In the genomic region with DNA sequence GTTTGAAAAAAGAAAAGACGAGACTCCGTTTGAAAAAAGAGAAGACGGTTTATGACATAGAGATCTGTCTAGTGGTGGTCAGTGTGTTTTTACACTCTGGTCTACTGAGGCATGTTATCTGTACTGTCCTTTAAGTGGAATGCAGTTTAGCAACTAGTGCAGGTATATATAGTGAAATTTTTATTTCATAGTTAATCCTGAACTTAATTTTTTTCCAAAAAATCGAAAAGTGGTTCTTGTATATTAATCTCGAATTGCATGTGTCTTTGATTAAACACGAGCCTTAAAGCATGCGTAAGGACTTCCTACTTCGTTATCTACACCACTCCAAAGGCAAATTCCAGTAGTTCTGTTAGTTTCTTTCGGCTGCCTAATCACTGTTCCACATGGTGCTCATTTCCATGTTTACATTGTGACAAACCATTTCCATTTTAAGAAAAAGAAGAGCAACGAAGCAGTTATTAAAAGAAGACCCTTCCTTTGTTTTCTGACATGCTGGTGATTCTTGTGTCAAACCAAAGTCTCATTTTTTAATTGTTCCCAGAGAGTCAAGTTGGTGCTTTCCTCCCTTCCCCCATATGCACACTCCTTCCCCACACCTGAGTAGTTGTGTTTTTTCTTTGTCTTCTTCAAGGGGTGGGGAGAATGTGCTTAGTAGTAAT, we compare ENCODE assay signal across 11 cellular contexts. TPM values are rescaled to one million over a fixed set of nuclear protein-coding genes. Genes with fewer than 3 reads are reported as not detected.
DNase-seq lines count a peak whose midpoint lies in the region; ATAC-seq, FAIRE-seq and TF ChIP-seq lines count a peak whose summit lies in the region.
"Had no signal": no experiment of that assay in that cellular context is flagged by ENCODE, and none has a peak within 500 bp of the region (broad histone marks: within the 10 kb centered on the region; RNA-seq: fewer than 3 reads in every experiment).

No MANE protein-coding gene starts in this region.

- H3K27ac ChIP-seq in osteoblast (ENCODE audit: low read depth, low read length), result peak overlapping the region; percentile 81

- H4K20me1 ChIP-seq in osteoblast (ENCODE audit: insufficient read depth, low read length), result peaks cover 14% of the 10 kb centered on the region

- no peak overlapping the region for H2AFZ ChIP-seq in osteoblast (ENCODE audit: low read length)

- H3K4me3 Mint-ChIP-seq in endothelial cell (ENCODE audit: unreplicated experiment), result peak overlapping the region; percentile 92

- H3K36me3 Mint-ChIP-seq in endothelial cell (ENCODE audit: low read depth, unreplicated experiment), result peaks cover 17% of the 10 kb centered on the region

- H3K4me1 ChIP-seq in osteoblast (ENCODE audit: insufficient read depth, low read length) (peaks cover 14% of the 10 kb centered on the region), HAP-1 (peaks cover 17% of the 10 kb centered on the region)

- in situ Hi-C loops in HAP-1 (cut with MboI; ENCODE audit: low sequenced_read_pairs), result no loop called here

- no peak for ATAC-seq in GM18517 (IDR thresholded peaks at IDR 0.05; ENCODE audit: unreplicated experiment)

- peaks cover 46% of the 10 kb centered on the region for H3K4me1 Mint-ChIP-seq in endothelial cell (ENCODE audit: unreplicated experiment)

- H3K9me3 ChIP-seq in osteoblast (ENCODE audit: low read depth, low read length), result no peaks in the 10 kb centered on the region
- no peaks in the 10 kb centered on the region for H3K9me3 ChIP-seq in HAP-1

- H3K36me3 ChIP-seq in osteoblast (ENCODE audit: insufficient read depth, low read length), result no peaks in the 10 kb centered on the region
- no peaks in the 10 kb centered on the region for H3K36me3 ChIP-seq in HAP-1 (replicated peaks)

- H3K4me3 ChIP-seq in osteoblast (ENCODE audit: insufficient read depth, low read length) (peak overlapping the region; percentile 78), HAP-1 (no peak overlapping the region)

- peaks cover 60% of the 10 kb centered on the region for H3K79me2 ChIP-seq in osteoblast (ENCODE audit: insufficient read depth, low read length)

- peak; percentile 21 for FAIRE-seq in GM18507 (lab: Jason Lieb, UNC)

- H3K27me3 Mint-ChIP-seq in endothelial cell (ENCODE audit: unreplicated experiment), result peaks cover 16% of the 10 kb centered on the region

- H3K27me3 ChIP-seq in osteoblast (ENCODE audit: insufficient read depth, low read length) (no peaks in the 10 kb centered on the region), HAP-1 (ENCODE audit: low read depth) (no peaks in the 10 kb centered on the region)

- peak overlapping the region; percentile 81 for H3K27ac Mint-ChIP-seq in endothelial cell (ENCODE audit: unreplicated experiment)

- TF ChIP-seq CTCF in endothelial cell (IDR thresholded peaks at IDR 0.05; ENCODE audit: unreplicated experiment) (no peak), osteoblast (IDR thresholded peaks at IDR 0.05; ENCODE audit: extremely low read depth, low read depth, low read length) (no peak)

- DNase-seq in GM18507 (ENCODE audit: extremely low spot score, insufficient read length, low read depth) (no peak), RPMI7951 (ENCODE audit: low read depth) (peak; percentile 55), endothelial cell (ENCODE audit: low spot score) (no peak), osteoblast (ENCODE audit: insufficient read length, low spot score, missing footprints) (peak; percentile 86), HAP-1 (ENCODE audit: low spot score in 2 of 2) (no peak), COLO668 (lab: John Stamatoyannopoulos, UW; ENCODE audit: unreplicated experiment) (no peak), amniotic stem cell (lab: John Stamatoyannopoulos, UW) (no peak)
- DNase-seq: effector memory CD4-positive, alpha-beta T cell; NCI-H2107; nucleus accumbens had no signal

- H3K4me2 ChIP-seq in osteoblast (ENCODE audit: insufficient read depth, low read length), result peak overlapping the region; percentile 81

- no peaks in the 10 kb centered on the region for H3K9me3 Mint-ChIP-seq in endothelial cell (ENCODE audit: unreplicated experiment)

RNA-seq across cellular contexts. Expression of gene SNX9, which starts 2.3 kb away (rescaled TPM):
- total RNA-seq in RPMI7951 (2014; rRNA removed; shearing (Covaris generic)), result 31.9 and 36.8 TPM in 2 replicates
- 68.6 TPM for total RNA-seq in endothelial cell (ENCODE audit: unreplicated experiment)
- 147 and 177 TPM in 2 replicates for total RNA-seq in osteoblast

Comparison
In these comparisons a context has a peak if more than half of its experiments do, and no peak if none do; other contexts are left out.
1. DNase-seq: peak in RPMI7951 (single experiment) and osteoblast (single experiment); none in GM18507 (single experiment), endothelial cell (single experiment), HAP-1 (0 of 2), COLO668 (single experiment) and amniotic stem cell (single experiment).